1 cellular context compared by ENCODE assay signal in genomic region chrX:37686348-37686736, GRCh38.
TF ChIP-seq lines count a peak whose summit lies in the region.

No MANE protein-coding gene starts in this region.

TF ChIP-seq in HepG2, 621 proteins besides CTCF, POLR2A, EP300 and RAD21 (continued from another document):
- TF ChIP-seq DBP (CRISPR knock-in tag; IDR thresholded peaks at IDR 0.05; ENCODE audit: not compliant biosample characterization) (no peak), ZBTB49 (CRISPR knock-in tag; IDR thresholded peaks at IDR 0.05; ENCODE audit: borderline replicate concordance) (no peak), NONO (IDR thresholded peaks at IDR 0.05) (no peak), NONO (CRISPR knock-in tag; conservative IDR thresholded peaks at IDR 0.05) (no peak), WIZ (CRISPR knock-in tag; IDR thresholded peaks at IDR 0.05) (no peak), DNMT3B (CRISPR knock-in tag; conservative IDR thresholded peaks at IDR 0.05) (no peak), HMGXB4 (CRISPR knock-in tag; IDR thresholded peaks at IDR 0.05; ENCODE audit: borderline replicate concordance in 1 of 2, low read depth in 1 of 2) (no peak), MXI1 (IDR thresholded peaks at IDR 0.05; ENCODE audit: borderline replicate concordance, low read depth, low read length) (no peak), ZNF788 (CRISPR knock-in tag; IDR thresholded peaks at IDR 0.05; ENCODE audit: borderline replicate concordance) (no peak), ZFYVE20 (CRISPR knock-in tag; IDR thresholded peaks at IDR 0.05; ENCODE audit: borderline replicate concordance, low read depth) (no peak), ZNF557 (CRISPR knock-in tag; IDR thresholded peaks at IDR 0.05) (no peak), ZNF800 (CRISPR knock-in tag; IDR thresholded peaks at IDR 0.05) (no peak)
TF ChIP-seq in HepG2: peak in this region for 0.
